Comparison of ENCODE assay signal across 16 cellular contexts in the genomic region with DNA sequence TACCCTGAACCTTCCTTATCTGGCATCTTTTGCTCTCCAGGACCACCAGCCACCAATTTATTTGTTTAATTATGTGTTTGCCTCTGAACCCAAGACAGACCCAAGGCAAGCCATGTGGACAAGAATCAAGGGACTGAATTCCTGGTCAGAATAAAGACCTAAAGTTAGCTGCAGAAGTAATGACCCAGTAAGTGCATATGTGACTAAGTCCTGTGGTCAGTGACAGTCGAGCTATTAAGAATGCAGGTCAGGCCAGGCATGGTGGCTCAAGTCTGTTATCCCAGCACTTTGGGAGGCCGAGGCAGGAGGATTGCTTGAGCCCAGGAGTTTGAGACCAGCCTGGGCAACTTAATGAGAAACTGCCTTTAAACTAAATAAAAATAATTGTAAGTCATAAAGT.
A peak's percentile ranks its signal among the peaks of the same experiment; 100 is the strongest.
DNase-seq lines count a peak whose midpoint lies in the region; ATAC-seq and TF ChIP-seq lines count a peak whose summit lies in the region.
"Had no signal": no experiment of that assay in that cellular context is flagged by ENCODE, and none has a peak within 500 bp of the region (broad histone marks: within the 10 kb centered on the region; RNA-seq: fewer than 3 reads in every experiment).

No MANE protein-coding gene starts in this region.

- no peak overlapping the region for H3K27ac Mint-ChIP-seq in natural killer cell treated with Interleukin-12 subunit alpha and Interleukin-12 subunit beta and Interleukin-15 and Interleukin-18, amount 100 ng/mL, for 72 hours
- H3K27ac Mint-ChIP-seq: CD14-positive monocyte had no signal

- H3K4me3 Mint-ChIP-seq in natural killer cell treated with Interleukin-12 subunit alpha and Interleukin-12 subunit beta and Interleukin-15 and Interleukin-18, amount 100 ng/mL, for 72 hours: no peak overlapping the region
- H3K4me3 Mint-ChIP-seq: CD14-positive monocyte had no signal

- no peaks in the 10 kb centered on the region for H3K36me3 Mint-ChIP-seq in natural killer cell treated with Interleukin-12 subunit alpha and Interleukin-12 subunit beta and Interleukin-15 and Interleukin-18, amount 100 ng/mL, for 72 hours
- H3K36me3 Mint-ChIP-seq: CD14-positive monocyte had no signal

- H3K4me1 Mint-ChIP-seq in natural killer cell treated with Interleukin-12 subunit alpha and Interleukin-12 subunit beta and Interleukin-15 and Interleukin-18, amount 100 ng/mL, for 72 hours (ENCODE audit: low read depth in 2 of 2): peaks cover 0 to 3% of the 10 kb centered on the region in 2 donors

- H3K9me3 ChIP-seq in breast epithelium: no peaks in the 10 kb centered on the region

- 0 out of 2 replicates have a peak, but pooled peaks have one; percentile 13 for TF ChIP-seq CTCF in C4-2B (conservative IDR thresholded peaks at IDR 0.05)
- TF ChIP-seq CTCF in kidney epithelial cell (IDR thresholded peaks at IDR 0.05; ENCODE audit: insufficient read depth, low read length, poor library complexity, severe bottlenecking): no peak
- no peak for TF ChIP-seq CTCF in breast epithelium (IDR thresholded peaks at IDR 0.05)

- peak; percentile 13 for DNase-seq in HK-2 (ENCODE audit: unreplicated experiment)
- peak; percentile 15 for DNase-seq in RKO (ENCODE audit: low spot score)
- peak; percentile 29 for DNase-seq in kidney epithelial cell (ENCODE audit: low read depth)
- DNase-seq in NCI-H446 treated with DMSO at 0.1 percent for 48 hours (lab: John Stamatoyannopoulos, UW): no peak
- no peak for DNase-seq in natural killer cell treated with Interleukin-12 subunit alpha and Interleukin-12 subunit beta and Interleukin-15 and Interleukin-18, amount 100 ng/mL, for 72 hours (ENCODE audit: low spot score)
- no peak for DNase-seq in breast epithelium (ENCODE audit: low spot score in 2 of 2)
- DNase-seq: 8988T, NCI-H1694, NCI-H2081 treated with DMSO at 0.1 percent for 48 hours, NCI-H2171 treated with DMSO at 0.1 percent for 48 hours, SHP77 treated with DMSO at 0.1 percent for 48 hours, SW 1271 had no signal

- H3K27ac ChIP-seq in C4-2B: no peak overlapping the region
- no peak overlapping the region for H3K27ac ChIP-seq in breast epithelium
- H3K27ac ChIP-seq: SK-N-MC had no signal

- no peak for TF ChIP-seq POLR2A in breast epithelium (IDR thresholded peaks at IDR 0.05)

- no peaks in the 10 kb centered on the region for H3K4me1 ChIP-seq in breast epithelium

- no peaks in the 10 kb centered on the region for H3K36me3 ChIP-seq in kidney epithelial cell (ENCODE audit: control insufficient read depth, insufficient read depth, low read length)
- no peaks in the 10 kb centered on the region for H3K36me3 ChIP-seq in breast epithelium

- no peaks in the 10 kb centered on the region for H3K27me3 ChIP-seq in kidney epithelial cell (ENCODE audit: control insufficient read depth, insufficient read depth, low read length)
- no peaks in the 10 kb centered on the region for H3K27me3 ChIP-seq in breast epithelium

- H3K4me3 ChIP-seq in kidney epithelial cell (ENCODE audit: low read depth, low read length) (no peak overlapping the region), breast epithelium (no peak overlapping the region)
- H3K4me3 ChIP-seq: SK-N-MC had no signal

- no peak for ATAC-seq in natural killer cell treated with Interleukin-12 subunit alpha and Interleukin-12 subunit beta and Interleukin-15 and Interleukin-18, amount 100 ng/mL, for 72 hours
- ATAC-seq in HG03565 (IDR thresholded peaks at IDR 0.05; ENCODE audit: unreplicated experiment): no peak

- no peaks in the 10 kb centered on the region for H3K9me3 Mint-ChIP-seq in natural killer cell treated with Interleukin-12 subunit alpha and Interleukin-12 subunit beta and Interleukin-15 and Interleukin-18, amount 100 ng/mL, for 72 hours

- intact Hi-C loops in breast epithelium (cut with DNase I; ENCODE audit: low total_unique reads): no loop called here

- H3K27me3 Mint-ChIP-seq in natural killer cell treated with Interleukin-12 subunit alpha and Interleukin-12 subunit beta and Interleukin-15 and Interleukin-18, amount 100 ng/mL, for 72 hours: peaks cover 19 to 40% of the 10 kb centered on the region in 2 donors

Comparison
In these comparisons a context has a peak if more than half of its experiments do, and no peak if none do; other contexts are left out.
1. DNase-seq: peak in HK-2 (single experiment), RKO (single experiment) and kidney epithelial cell (single experiment); none in NCI-H446 treated with DMSO at 0.1 percent for 48 hours (single experiment), natural killer cell treated with Interleukin-12 subunit alpha and Interleukin-12 subunit beta and Interleukin-15 and Interleukin-18, amount 100 ng/mL, for 72 hours (single experiment) and breast epithelium (0 of 2).